In the genomic region with DNA sequence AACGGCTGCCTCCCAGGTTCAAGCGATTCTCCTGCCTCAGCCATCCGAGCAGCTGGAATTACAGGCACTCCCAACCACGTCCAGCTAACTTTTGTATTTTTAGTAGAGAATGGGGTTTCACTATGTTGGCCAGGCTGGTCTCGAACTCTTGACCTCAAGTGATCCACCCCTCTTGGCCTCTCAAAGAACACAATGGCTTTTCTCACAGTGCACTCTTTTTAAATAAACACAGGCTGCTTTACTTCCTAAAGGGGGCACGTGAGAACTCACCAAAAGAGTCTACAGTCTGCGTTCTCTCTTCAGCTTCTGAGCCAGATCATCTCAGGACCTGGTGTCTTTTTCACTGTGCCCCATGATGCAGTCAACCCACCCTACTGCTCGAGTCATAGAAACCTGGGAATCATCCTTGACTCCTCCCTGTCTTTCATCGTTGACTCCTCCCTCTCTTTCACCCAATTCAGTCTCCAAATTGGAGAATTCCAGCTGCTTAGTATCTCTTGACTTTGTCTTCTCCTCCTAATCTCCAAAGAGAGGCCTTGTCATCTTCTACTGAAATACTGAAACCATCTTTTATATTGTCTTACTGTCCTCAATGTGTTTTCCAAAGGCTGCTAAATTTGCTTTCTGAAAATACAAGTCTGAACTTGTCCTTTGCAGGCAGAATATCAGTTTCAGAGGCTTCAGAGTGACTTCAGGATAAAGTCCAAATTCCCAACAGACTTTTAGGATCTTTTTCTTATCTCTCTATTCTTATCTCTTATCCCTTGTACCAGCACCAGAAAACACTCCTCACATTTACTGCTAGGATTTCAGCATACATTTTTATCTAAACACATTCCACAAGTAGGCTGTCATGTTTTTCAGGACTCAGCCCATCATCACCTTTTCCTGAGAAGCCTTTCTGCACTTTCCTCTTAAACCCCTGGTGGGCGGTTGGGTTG, we compare ENCODE assay signal across 12 cellular contexts.
DNase-seq lines count a peak whose midpoint lies in the region; ATAC-seq, FAIRE-seq and TF ChIP-seq lines count a peak whose summit lies in the region.
"Had no signal": no experiment of that assay in that cellular context is flagged by ENCODE, and none has a peak within 500 bp of the region (broad histone marks: within the 10 kb centered on the region; RNA-seq: fewer than 3 reads in every experiment).

No MANE protein-coding gene starts in this region.

- TF ChIP-seq EP300 in HepG2 (IDR thresholded peaks at IDR 0.05; ENCODE audit: low read depth in 2 of 2, low read length in 2 of 2) (no peak; a peak in 1 of 4 replicates), HepG2 (CRISPR knock-in tag; IDR thresholded peaks at IDR 0.05; ENCODE audit: borderline replicate concordance) (no peak)

- ATAC-seq in natural killer cell (no peak), HepG2 (peak; percentile 97), HG02759 (IDR thresholded peaks at IDR 0.05; ENCODE audit: unreplicated experiment) (no peak)
- no peak for ATAC-seq in natural killer cell treated with Interleukin-12 subunit alpha and Interleukin-12 subunit beta and Interleukin-15 and Interleukin-18, amount 100 ng/mL, for 72 hours
- ATAC-seq in effector memory CD8-positive, alpha-beta T cell (replicated peaks): no peak
- ATAC-seq: activated T-helper 17 cell treated with anti-CD3 and anti-CD28 coated beads, Interleukin-2, amount 50 U/mL, for 72 hours had no signal

- peak overlapping the region; percentile 5 to 45 (median 9); a peak in 2 of 6 replicates for H3K4me3 ChIP-seq in HepG2 (replicated peaks in 1 of 3; ENCODE audit: insufficient read depth in 1 of 3, low read depth in 2 of 3, low read length in 3 of 3)

- no peaks in the 10 kb centered on the region for H3K27me3 Mint-ChIP-seq in natural killer cell (ENCODE audit: low read depth in 2 of 2)
- H3K27me3 Mint-ChIP-seq in natural killer cell treated with Interleukin-12 subunit alpha and Interleukin-12 subunit beta and Interleukin-15 and Interleukin-18, amount 100 ng/mL, for 72 hours: no peaks in the 10 kb centered on the region
- H3K27me3 Mint-ChIP-seq in effector memory CD8-positive, alpha-beta T cell: no peaks in the 10 kb centered on the region
- H3K27me3 Mint-ChIP-seq: activated T-helper 17 cell treated with anti-CD3 and anti-CD28 coated beads, Interleukin-2, amount 50 U/mL, for 72 hours had no signal

- WGBS in HepG2 (ENCODE audit: low lambda C conversion rate): 36% methylated on average over 10 of the region's 10 CpGs

- H3K9me3 Mint-ChIP-seq in natural killer cell: no peaks in the 10 kb centered on the region
- no peaks in the 10 kb centered on the region for H3K9me3 Mint-ChIP-seq in natural killer cell treated with Interleukin-12 subunit alpha and Interleukin-12 subunit beta and Interleukin-15 and Interleukin-18, amount 100 ng/mL, for 72 hours
- H3K9me3 Mint-ChIP-seq in effector memory CD8-positive, alpha-beta T cell: no peaks in the 10 kb centered on the region
- H3K9me3 Mint-ChIP-seq: activated T-helper 17 cell treated with anti-CD3 and anti-CD28 coated beads, Interleukin-2, amount 50 U/mL, for 72 hours had no signal

- POLR2A ChIA-PET in HepG2 (lab: Yijun Ruan, JAX): interaction anchor here (1.5 to 2.6 kb wide), 2 partner anchors 8 to 12 kb away, joined by 4 to 17 read pairs; no protein-coding TSS in a partner anchor

- TSS peak; percentile 82 for BruUV-seq in HepG2 (replicated peaks; lab: Mats Ljungman, UMichigan)

- TF ChIP-seq CTCF in natural killer cell (IDR thresholded peaks at IDR 0.05) (no peak), HepG2 (CRISPR knock-in tag; IDR thresholded peaks at IDR 0.05) (no peak)

- peak overlapping the region; percentile 53 to 80 for H3K27ac Mint-ChIP-seq in natural killer cell
- peak overlapping the region in 1 of 2 donors; percentile 21 for H3K27ac Mint-ChIP-seq in natural killer cell treated with Interleukin-12 subunit alpha and Interleukin-12 subunit beta and Interleukin-15 and Interleukin-18, amount 100 ng/mL, for 72 hours
- peak overlapping the region; percentile 31 to 77 for H3K27ac Mint-ChIP-seq in effector memory CD8-positive, alpha-beta T cell
- H3K27ac Mint-ChIP-seq: activated T-helper 17 cell treated with anti-CD3 and anti-CD28 coated beads, Interleukin-2, amount 50 U/mL, for 72 hours had no signal

- CTCF ChIA-PET in HepG2 (lab: Yijun Ruan, JAX; ENCODE audit: low intra/inter-chr PET ratio, low total read pairs): no interaction called here

- H3K9ac ChIP-seq in HepG2 (ENCODE audit: insufficient read depth, low read depth, low read length): 0 out of 2 replicates have a peak overlapping the region, but pooled peaks have one; percentile 18

- DNase-seq in natural killer cell (no peak), HepG2 (ENCODE audit: low spot score) (peak; percentile 89), SK-N-DZ (ENCODE audit: low spot score) (no peak), putamen (ENCODE audit: low spot score) (no peak), erythroblast (lab: John Stamatoyannopoulos, UW) (no peak)
- DNase-seq in natural killer cell treated with Interleukin-12 subunit alpha and Interleukin-12 subunit beta and Interleukin-15 and Interleukin-18, amount 100 ng/mL, for 72 hours (ENCODE audit: low spot score): no peak
- no peak for DNase-seq in effector memory CD8-positive, alpha-beta T cell
- DNase-seq: NCI-H1694 treated with DMSO at 0.1 percent for 48 hours had no signal

- no peaks in the 10 kb centered on the region for H4K20me1 ChIP-seq in HepG2 (ENCODE audit: insufficient read depth, low read length)

- TF ChIP-seq POLR2A in HepG2 (IDR thresholded peaks at IDR 0.05; ENCODE audit: insufficient read depth in 1 of 2, low read depth in 2 of 2, low read length in 2 of 2) (no peak), erythroblast (IDR thresholded peaks at IDR 0.05; ENCODE audit: low read length) (no peak)

- FAIRE-seq in HepG2 (lab: Jason Lieb, UNC): peak; percentile 71
- FAIRE-seq: islet of Langerhans, TTC549 had no signal

- peak overlapping the region; percentile 91 for H2AFZ ChIP-seq in HepG2 (ENCODE audit: low read length)

- peak overlapping the region; percentile 70 for H3K4me2 ChIP-seq in HepG2 (ENCODE audit: low read depth, low read length)

- H3K36me3 Mint-ChIP-seq in natural killer cell: peaks cover 18% of the 10 kb centered on the region
- no peaks in the 10 kb centered on the region for H3K36me3 Mint-ChIP-seq in natural killer cell treated with Interleukin-12 subunit alpha and Interleukin-12 subunit beta and Interleukin-15 and Interleukin-18, amount 100 ng/mL, for 72 hours
- H3K36me3 Mint-ChIP-seq in effector memory CD8-positive, alpha-beta T cell (ENCODE audit: insufficient read depth): peaks cover 35% of the 10 kb centered on the region

- H3K9me3 ChIP-seq in HepG2 (ENCODE audit: low read length): no peaks in the 10 kb centered on the region

- intact Hi-C loops in natural killer cell (cut with micrococcal nuclease): no loop called here
- intact Hi-C loops in HepG2 (cut with micrococcal nuclease; ENCODE audit: unreplicated experiment): loop anchor here (1.0 kb wide), 1 partner anchor 12 kb away; no protein-coding TSS in a partner anchor

- peak overlapping the region; percentile 62 for H3K27ac ChIP-seq in HepG2 (ENCODE audit: extremely low read length, insufficient read depth, low read length)

- H3K4me1 Mint-ChIP-seq in natural killer cell: peaks cover 0 to 4% of the 10 kb centered on the region in 2 donors
- H3K4me1 Mint-ChIP-seq in natural killer cell treated with Interleukin-12 subunit alpha and Interleukin-12 subunit beta and Interleukin-15 and Interleukin-18, amount 100 ng/mL, for 72 hours (ENCODE audit: low read depth in 2 of 2): no peaks in the 10 kb centered on the region
- peaks cover 0 to 12% of the 10 kb centered on the region in 2 donors for H3K4me1 Mint-ChIP-seq in effector memory CD8-positive, alpha-beta T cell (ENCODE audit: low read depth in 2 of 2)

- in situ Hi-C loops in HepG2 (cut with HindIII; ENCODE audit: extremely low pct_ligation_motif_present, low pct_unique_long_range_greater_than_20kb): no loop called here

- H3K36me3 ChIP-seq in HepG2 (replicated peaks in 1 of 2; ENCODE audit: control insufficient read depth in 1 of 2, insufficient read depth in 2 of 2, low read length in 2 of 2): no peaks in the 10 kb centered on the region

- peaks cover 22% of the 10 kb centered on the region for H3K4me1 ChIP-seq in HepG2 (ENCODE audit: insufficient read depth, low read length)

- no peaks in the 10 kb centered on the region for H3K79me2 ChIP-seq in HepG2 (ENCODE audit: insufficient read depth, low read length)

- TF ChIP-seq RAD21 in HepG2 (CRISPR knock-in tag; IDR thresholded peaks at IDR 0.05): no peak

- H3K27me3 ChIP-seq in HepG2 (ENCODE audit: control insufficient read depth in 1 of 2, insufficient read depth in 2 of 2, low read length in 2 of 2): no peaks in the 10 kb centered on the region

- H3K4me3 Mint-ChIP-seq in natural killer cell: no peak overlapping the region
- no peak overlapping the region for H3K4me3 Mint-ChIP-seq in natural killer cell treated with Interleukin-12 subunit alpha and Interleukin-12 subunit beta and Interleukin-15 and Interleukin-18, amount 100 ng/mL, for 72 hours
- no peak overlapping the region for H3K4me3 Mint-ChIP-seq in effector memory CD8-positive, alpha-beta T cell
- H3K4me3 Mint-ChIP-seq: activated T-helper 17 cell treated with anti-CD3 and anti-CD28 coated beads, Interleukin-2, amount 50 U/mL, for 72 hours had no signal

TF ChIP-seq in HepG2, 621 proteins besides CTCF, POLR2A, EP300 and RAD21 (continues in another document):
- TF ChIP-seq, protein P1, sequence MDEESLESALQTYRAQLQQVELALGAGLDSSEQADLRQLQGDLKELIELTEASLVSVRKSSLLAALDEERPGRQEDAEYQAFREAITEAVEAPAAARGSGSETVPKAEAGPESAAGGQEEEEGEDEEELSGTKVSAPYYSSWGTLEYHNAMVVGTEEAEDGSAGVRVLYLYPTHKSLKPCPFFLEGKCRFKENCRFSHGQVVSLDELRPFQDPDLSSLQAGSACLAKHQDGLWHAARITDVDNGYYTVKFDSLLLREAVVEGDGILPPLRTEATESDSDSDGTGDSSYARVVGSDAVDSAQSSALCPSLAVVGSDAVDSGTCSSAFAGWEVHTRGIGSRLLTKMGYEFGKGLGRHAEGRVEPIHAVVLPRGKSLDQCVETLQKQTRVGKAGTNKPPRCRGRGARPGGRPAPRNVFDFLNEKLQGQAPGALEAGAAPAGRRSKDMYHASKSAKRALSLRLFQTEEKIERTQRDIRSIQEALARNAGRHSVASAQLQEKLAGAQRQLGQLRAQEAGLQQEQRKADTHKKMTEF (CRISPR knock-in tag; IDR thresholded peaks at IDR 0.05): no peak; the same call in 1 of the 2 replicates
- TF ChIP-seq HNRNPLL (IDR thresholded peaks at IDR 0.05; ENCODE audit: low read depth, low read length, poor library complexity, severe bottlenecking) (no peak), ZNF260 (CRISPR knock-in tag; IDR thresholded peaks at IDR 0.05; ENCODE audit: borderline replicate concordance, low read depth) (no peak), ZNF547 (CRISPR knock-in tag; IDR thresholded peaks at IDR 0.05) (no peak), ADNP (CRISPR knock-in tag; IDR thresholded peaks at IDR 0.05) (peak; percentile 91), ZNF546 (CRISPR knock-in tag; conservative IDR thresholded peaks at IDR 0.05) (no peak), ZNF7 (CRISPR knock-in tag; IDR thresholded peaks at IDR 0.05) (no peak)
